In genomic region chr18:28960146-28960545, GRCh38 we compare ENCODE assay signal across 30 cellular contexts.
DNase-seq lines count a peak whose midpoint lies in the region; ATAC-seq, FAIRE-seq and TF ChIP-seq lines count a peak whose summit lies in the region.
"Had no signal": no experiment of that assay in that cellular context is flagged by ENCODE, and none has a peak within 500 bp of the region (broad histone marks: within the 10 kb centered on the region; RNA-seq: fewer than 3 reads in every experiment).

No MANE protein-coding gene starts in this region.

- no peaks in the 10 kb centered on the region for H3K79me1 ChIP-seq in trophoblast cell (ENCODE audit: low read length)

- H3K27me3 ChIP-seq in bronchial epithelial cell (ENCODE audit: control insufficient read depth, insufficient read depth, low read length): no peaks in the 10 kb centered on the region
- no peaks in the 10 kb centered on the region for H3K27me3 ChIP-seq in trophoblast cell (ENCODE audit: insufficient read depth, low read length)
- H3K27me3 ChIP-seq: heart left ventricle, right atrium auricular region, upper lobe of right lung had no signal

- no peak overlapping the region for H2AK5ac ChIP-seq in trophoblast cell (ENCODE audit: low read length)

- no peaks in the 10 kb centered on the region for H3K79me2 ChIP-seq in trophoblast cell (ENCODE audit: control insufficient read depth, insufficient read depth, low read length, poor library complexity)

- no peak overlapping the region for H3K14ac ChIP-seq in trophoblast cell (ENCODE audit: low read length)

- DNase-seq in EL (peak; percentile 31), M059J (ENCODE audit: low read depth) (peak; percentile 38), bronchial epithelial cell (ENCODE audit: low read depth) (peak; percentile 63), iris pigment epithelial cell (ENCODE audit: low read depth) (peak; percentile 50), trophoblast cell (no peak), NCI-H2029 treated with DMSO at 0.1 percent for 48 hours (lab: John Stamatoyannopoulos, UW) (no peak), NCI-H2107 (lab: John Stamatoyannopoulos, UW) (no peak)
- no peak for DNase-seq in stimulated activated naive CD8-positive, alpha-beta T cell treated with anti-CD3 and anti-CD28 coated beads, Interleukin-15, Interleukin-2, amounts not matched to agents 100 U/mL and 50 U/mL, for 24 hours
- DNase-seq: ACHN; activated CD4-positive, alpha-beta T cell treated with anti-CD3 and anti-CD28 coated beads for 36 hours; activated CD8-positive, alpha-beta memory T cell treated with anti-CD3 and anti-CD28 coated beads for 24 hours; activated naive CD4-positive, alpha-beta T cell treated with anti-CD3 and anti-CD28 coated beads, Interleukin-2, amount 50 U/mL, for 16 hours; activated T-cell treated with anti-CD3 and anti-CD28 coated beads, Interleukin-2, amount 50 U/mL, for 24 hours; aorta; C1 segment of cervical spinal cord; DND-41; effector memory CD8-positive, alpha-beta T cell; GOT3; heart left ventricle; KG1; left cardiac atrium; mesenchymal stem cell; NCI-H1694 treated with DMSO at 0.1 percent for 48 hours; NCI-H2227 treated with DMSO at 0.1 percent for 48 hours; NCI-H748 treated with DMSO at 0.1 percent for 48 hours; nucleus accumbens; SIG-M5; T-helper 1 cell; upper lobe of right lung had no signal

- H3K4me3 ChIP-seq in bronchial epithelial cell (ENCODE audit: low read depth, low read length) (no peak overlapping the region), trophoblast cell (ENCODE audit: low read depth, low read length) (no peak overlapping the region)
- H3K4me3 ChIP-seq: heart left ventricle, right atrium auricular region, upper lobe of right lung had no signal

- no peak overlapping the region for H4K91ac ChIP-seq in trophoblast cell (ENCODE audit: low read depth, low read length)

- no peak overlapping the region for H4K8ac ChIP-seq in trophoblast cell (ENCODE audit: low read depth, low read length)

- H3K18ac ChIP-seq in trophoblast cell (ENCODE audit: low read length): no peak overlapping the region

- no peak overlapping the region for H3K27ac ChIP-seq in trophoblast cell (ENCODE audit: low read depth, low read length)
- H3K27ac ChIP-seq: heart left ventricle, right atrium auricular region, upper lobe of right lung had no signal

- ATAC-seq in stimulated activated naive CD8-positive, alpha-beta T cell treated with anti-CD3 and anti-CD28 coated beads, Interleukin-15, Interleukin-2, amounts not matched to agents 100 U/mL and 50 U/mL, for 24 hours: no peak
- ATAC-seq: activated CD4-positive, alpha-beta T cell treated with anti-CD3 and anti-CD28 coated beads for 36 hours; effector memory CD8-positive, alpha-beta T cell; heart left ventricle; left cardiac atrium; upper lobe of right lung had no signal

- H3K9me3 ChIP-seq in trophoblast cell (ENCODE audit: insufficient read depth, low read depth, low read length): no peaks in the 10 kb centered on the region
- H3K9me3 ChIP-seq: right atrium auricular region, upper lobe of right lung had no signal

- H3K23ac ChIP-seq in trophoblast cell (ENCODE audit: low read length): no peak overlapping the region

- no peak overlapping the region for H2BK120ac ChIP-seq in trophoblast cell (ENCODE audit: insufficient read depth, low read length, poor library complexity)

- no peak overlapping the region for H4K12ac ChIP-seq in trophoblast cell (ENCODE audit: low read depth, low read length)

- no peak overlapping the region for H2AFZ ChIP-seq in trophoblast cell (ENCODE audit: insufficient read depth, low read length, poor library complexity)

- H2BK5ac ChIP-seq in trophoblast cell (ENCODE audit: low read depth, low read length, poor library complexity): no peak overlapping the region

- no peak overlapping the region for H3K9ac ChIP-seq in trophoblast cell (ENCODE audit: low read length)

- TF ChIP-seq CTCF in bronchial epithelial cell (IDR thresholded peaks at IDR 0.05; ENCODE audit: insufficient read depth, low read length, severe bottlenecking): no peak

- H3K4me2 ChIP-seq in trophoblast cell (ENCODE audit: low read length): no peak overlapping the region

- H3K4me1 ChIP-seq in trophoblast cell (ENCODE audit: control insufficient read depth in 1 of 2, insufficient read depth in 2 of 2, low read length in 2 of 2): no peaks in the 10 kb centered on the region
- H3K4me1 ChIP-seq: heart left ventricle, right atrium auricular region, upper lobe of right lung had no signal

- no CpG with 5 or more reads among the region's 2 CpGs for WGBS in trophoblast cell (ENCODE audit: extremely low coverage, insufficient coverage, insufficient read length)

- H3K36me3 ChIP-seq in bronchial epithelial cell (ENCODE audit: control insufficient read depth, insufficient read depth, low read length): no peaks in the 10 kb centered on the region
- no peaks in the 10 kb centered on the region for H3K36me3 ChIP-seq in trophoblast cell (ENCODE audit: control insufficient read depth in 1 of 2, insufficient read depth in 2 of 2, low read length in 2 of 2)
- H3K36me3 ChIP-seq: heart left ventricle, right atrium auricular region, upper lobe of right lung had no signal

- H2BK12ac ChIP-seq in trophoblast cell (ENCODE audit: low read length): no peak overlapping the region

- no peak overlapping the region for H3K4ac ChIP-seq in trophoblast cell (ENCODE audit: low read depth, low read length)

- no peak for FAIRE-seq in bronchial epithelial cell (lab: Jason Lieb, UNC)

Comparison
In these comparisons a context has a peak if more than half of its experiments do, and no peak if none do; other contexts are left out.
1. DNase-seq: peak in EL (single experiment), M059J (single experiment), bronchial epithelial cell (single experiment) and iris pigment epithelial cell (single experiment); none in trophoblast cell (0 of 2), stimulated activated naive CD8-positive, alpha-beta T cell treated with anti-CD3 and anti-CD28 coated beads, Interleukin-15, Interleukin-2, amounts not matched to agents 100 U/mL and 50 U/mL, for 24 hours (single experiment), NCI-H2029 treated with DMSO at 0.1 percent for 48 hours (single experiment) and NCI-H2107 (single experiment).